1 cellular context compared by ENCODE assay signal in the genomic region with DNA sequence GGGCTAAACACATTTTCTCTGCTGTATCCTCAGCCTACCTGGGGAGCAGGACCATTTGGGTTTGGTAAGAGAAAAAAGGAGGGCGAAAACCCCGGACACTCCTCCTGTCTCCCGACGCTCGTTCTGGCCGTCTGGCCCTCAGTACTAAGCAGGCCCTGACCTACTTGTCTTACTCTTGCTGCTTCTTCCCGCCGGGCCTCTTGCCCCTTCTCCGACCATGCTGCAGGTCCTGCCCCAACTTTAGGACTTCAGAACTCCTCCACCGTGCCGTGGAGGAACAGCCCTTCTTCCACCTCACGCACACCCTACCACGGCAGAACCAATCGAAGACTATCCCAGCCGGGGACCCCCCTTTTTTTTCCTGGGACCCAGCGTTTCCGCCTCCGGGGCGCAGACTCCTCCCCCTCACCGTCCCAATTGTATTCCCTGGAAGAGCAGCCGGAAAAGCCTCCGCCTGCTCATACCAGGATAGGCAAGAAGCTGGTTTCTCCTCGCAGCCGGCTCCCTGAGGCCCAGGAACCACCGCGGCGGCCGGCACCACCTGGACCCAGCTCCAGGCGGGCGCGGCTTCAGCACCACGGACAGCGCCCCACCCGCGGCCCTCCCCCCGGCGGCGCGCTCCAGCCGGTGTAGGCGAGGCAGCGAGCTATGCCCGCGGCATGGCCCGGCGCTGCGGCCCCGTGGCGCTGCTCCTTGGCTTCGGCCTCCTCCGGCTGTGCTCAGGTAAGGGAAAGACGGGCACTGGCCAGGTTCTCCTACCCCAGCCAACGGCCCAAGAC.
A peak's percentile ranks its signal among the peaks of the same experiment; 100 is the strongest.
TF ChIP-seq lines count a peak whose summit lies in the region.

A gene with protein sequence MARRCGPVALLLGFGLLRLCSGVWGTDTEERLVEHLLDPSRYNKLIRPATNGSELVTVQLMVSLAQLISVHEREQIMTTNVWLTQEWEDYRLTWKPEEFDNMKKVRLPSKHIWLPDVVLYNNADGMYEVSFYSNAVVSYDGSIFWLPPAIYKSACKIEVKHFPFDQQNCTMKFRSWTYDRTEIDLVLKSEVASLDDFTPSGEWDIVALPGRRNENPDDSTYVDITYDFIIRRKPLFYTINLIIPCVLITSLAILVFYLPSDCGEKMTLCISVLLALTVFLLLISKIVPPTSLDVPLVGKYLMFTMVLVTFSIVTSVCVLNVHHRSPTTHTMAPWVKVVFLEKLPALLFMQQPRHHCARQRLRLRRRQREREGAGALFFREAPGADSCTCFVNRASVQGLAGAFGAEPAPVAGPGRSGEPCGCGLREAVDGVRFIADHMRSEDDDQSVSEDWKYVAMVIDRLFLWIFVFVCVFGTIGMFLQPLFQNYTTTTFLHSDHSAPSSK (plus strand): TSS at position 393 of the 779 bp plus-strand sequence. CDS start 267 bp downstream, at position 660.

TF ChIP-seq in IMR-90, 13 proteins besides CTCF, POLR2A, EP300 and RAD21 (continued from another document):
- TF ChIP-seq MAZ (IDR thresholded peaks at IDR 0.05; ENCODE audit: borderline replicate concordance, low read depth, low read length) (peak; percentile 62; the same call in 1 of the 2 replicates), SMC3 (IDR thresholded peaks at IDR 0.05; ENCODE audit: low read depth, low read length) (0 out of 2 replicates have a peak, but pooled peaks have one; percentile 4)
- TF ChIP-seq, protein P1, sequence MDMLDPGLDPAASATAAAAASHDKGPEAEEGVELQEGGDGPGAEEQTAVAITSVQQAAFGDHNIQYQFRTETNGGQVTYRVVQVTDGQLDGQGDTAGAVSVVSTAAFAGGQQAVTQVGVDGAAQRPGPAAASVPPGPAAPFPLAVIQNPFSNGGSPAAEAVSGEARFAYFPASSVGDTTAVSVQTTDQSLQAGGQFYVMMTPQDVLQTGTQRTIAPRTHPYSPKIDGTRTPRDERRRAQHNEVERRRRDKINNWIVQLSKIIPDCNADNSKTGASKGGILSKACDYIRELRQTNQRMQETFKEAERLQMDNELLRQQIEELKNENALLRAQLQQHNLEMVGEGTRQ (IDR thresholded peaks at IDR 0.05; ENCODE audit: low read depth, low read length) = no peak
